Comparison of ENCODE assay signal across 20 cellular contexts in genomic region chr14:77187649-77188012, GRCh38. TPM values are rescaled to one million over a fixed set of nuclear protein-coding genes. Genes with fewer than 3 reads are reported as not detected.
"Had no signal": no experiment of that assay in that cellular context is flagged by ENCODE, and none has a peak within 500 bp of the region (broad histone marks: within the 10 kb centered on the region; RNA-seq: fewer than 3 reads in every experiment).

No MANE protein-coding gene starts in this region.

- H3K4me2 ChIP-seq: hepatocyte had no signal

- H3K4me1 ChIP-seq: tibial artery, uterus had no signal

- DNase-seq: activated B cell treated with CpG ODN at 0.5 μM for 24 hours; activated CD4-positive, alpha-beta T cell treated with anti-CD3 and anti-CD28 coated beads, Interleukin-2, amount 10 ng/mL, durations not matched to agents 24 days and 14 days; activated CD8-positive, alpha-beta T cell treated with anti-CD3 and anti-CD28 coated beads, Interleukin-2, amount 10 ng/mL, durations not matched to agents 7 days and 5 days; activated naive CD8-positive, alpha-beta T cell treated with anti-CD3 and anti-CD28 coated beads, Interleukin-2, amount 10 ng/mL, durations not matched to agents 7 days and 5 days; anterior cingulate cortex; erythroblast; islet precursor cell; left lung; naive thymus-derived CD4-positive, alpha-beta T cell; stimulated activated CD4-positive, alpha-beta T cell treated with anti-CD3 and anti-CD28 coated beads, Interleukin-2, amount 100 ng/mL, for 48 hours; stimulated activated naive B cell treated with anti-CD40 and anti-IgM and Interleukin-4, amounts not matched to agents 10 μg/mL and 1 μg/mL and 100 μg/mL, for 72 hours; T-helper 2 cell; tibial artery; uterus had no signal

- H3K79me2 ChIP-seq: hepatocyte had no signal

- H2AFZ ChIP-seq: hepatocyte had no signal

- ATAC-seq: activated CD8-positive, alpha-beta T cell treated with anti-CD3 and anti-CD28 coated beads, Interleukin-2, amount 10 ng/mL, durations not matched to agents 7 days and 5 days; naive thymus-derived CD4-positive, alpha-beta T cell; stimulated activated naive B cell treated with anti-CD40 and anti-IgM and Interleukin-4, amounts not matched to agents 10 μg/mL and 1 μg/mL and 100 μg/mL, for 72 hours had no signal

- H3K27me3 ChIP-seq: hepatocyte had no signal

- H3K27ac ChIP-seq: left lung, tibial artery, uterus had no signal

- H3K4me3 ChIP-seq: hepatocyte, left lung, tibial artery, uterus had no signal

- H3K36me3 ChIP-seq: left lung, tibial artery, uterus had no signal

- FAIRE-seq: colon had no signal

- H3K9me3 ChIP-seq: left lung, tibial artery, uterus had no signal

RNA-seq across cellular contexts. Expression of gene TMEM63C, which starts 6.0 kb away (rescaled TPM):
- polyA plus RNA-seq: naive thymus-derived CD4-positive, alpha-beta T cell had no signal

RNA-seq across cellular contexts. Expression of gene ZDHHC22, which starts 46.0 kb away (rescaled TPM):
- total RNA-seq: activated B cell treated with CpG ODN at 0.5 μM for 24 hours; activated CD4-positive, alpha-beta T cell treated with anti-CD3 and anti-CD28 coated beads, Interleukin-2, amount 10 ng/mL, durations not matched to agents 24 days and 14 days; activated CD8-positive, alpha-beta T cell treated with anti-CD3 and anti-CD28 coated beads, Interleukin-2, amount 10 ng/mL, durations not matched to agents 7 days and 5 days; activated naive CD8-positive, alpha-beta T cell treated with anti-CD3 and anti-CD28 coated beads, Interleukin-2, amount 10 ng/mL, durations not matched to agents 7 days and 5 days; hepatocyte; left lung; mammary epithelial cell; mononuclear cell; naive thymus-derived CD4-positive, alpha-beta T cell; renal cortical epithelial cell; subcutaneous adipose tissue; uterus had no signal
- polyA plus RNA-seq: hepatocyte; mammary epithelial cell; naive thymus-derived CD4-positive, alpha-beta T cell had no signal
